ENCODE assay signal across 27 cellular contexts in genomic region chr6:122887941-122888340, GRCh38.
"Had no signal": no experiment of that assay in that cellular context is flagged by ENCODE, and none has a peak within 500 bp of the region (broad histone marks: within the 10 kb centered on the region; RNA-seq: fewer than 3 reads in every experiment).

No MANE protein-coding gene starts in this region.

- H3K27me3 ChIP-seq: neural progenitor cell, ovary, right lobe of liver, sigmoid colon, stomach, thyroid gland, tibial nerve, upper lobe of left lung, vagina had no signal

- H3K4me3 Mint-ChIP-seq: nephron; neural progenitor cell; stimulated activated effector memory CD8-positive, alpha-beta T cell treated with anti-CD3 and anti-CD28 coated beads, Interleukin-12 subunit alpha, Interleukin-12 subunit beta, amount 100 ng/mL, for 72 hours; stimulated activated naive B cell treated with anti-CD40 and anti-IgM and Interleukin-4, amounts not matched to agents 10 μg/mL and 1 μg/mL and 100 μg/mL, for 72 hours; stimulated activated naive CD8-positive, alpha-beta T cell treated with anti-CD3 and anti-CD28 coated beads, Interleukin-15, Interleukin-2, amounts not matched to agents 100 ng/mL and 50 ng/mL, for 24 hours had no signal

- H3K36me3 ChIP-seq: neural progenitor cell, ovary, right lobe of liver, sigmoid colon, stomach, thoracic aorta, thyroid gland, tibial nerve, upper lobe of left lung, vagina had no signal

- H3K4me1 Mint-ChIP-seq: nephron; stimulated activated effector memory CD8-positive, alpha-beta T cell treated with anti-CD3 and anti-CD28 coated beads, Interleukin-12 subunit alpha, Interleukin-12 subunit beta, amount 100 ng/mL, for 72 hours; stimulated activated naive B cell treated with anti-CD40 and anti-IgM and Interleukin-4, amounts not matched to agents 10 μg/mL and 1 μg/mL and 100 μg/mL, for 72 hours had no signal

- H3K27ac Mint-ChIP-seq: nephron; neural progenitor cell; progenitor cell of endocrine pancreas; stimulated activated effector memory CD8-positive, alpha-beta T cell treated with anti-CD3 and anti-CD28 coated beads, Interleukin-12 subunit alpha, Interleukin-12 subunit beta, amount 100 ng/mL, for 72 hours; stimulated activated naive B cell treated with anti-CD40 and anti-IgM and Interleukin-4, amounts not matched to agents 10 μg/mL and 1 μg/mL and 100 μg/mL, for 72 hours; stimulated activated naive CD8-positive, alpha-beta T cell treated with anti-CD3 and anti-CD28 coated beads, Interleukin-15, Interleukin-2, amounts not matched to agents 100 ng/mL and 50 ng/mL, for 24 hours had no signal

- H3K9me3 ChIP-seq: ovary, psoas muscle, right lobe of liver, sigmoid colon, stomach, thoracic aorta, thyroid gland, tibial nerve, upper lobe of left lung, vagina had no signal

- H3K4me1 ChIP-seq: parathyroid adenoma, psoas muscle, right lobe of liver, sigmoid colon, stomach, thyroid gland, tibial nerve, upper lobe of left lung, vagina had no signal

- H3K79me2 ChIP-seq: parathyroid adenoma had no signal

- H3K27me3 Mint-ChIP-seq: progenitor cell of endocrine pancreas; stimulated activated naive B cell treated with anti-CD40 and anti-IgM and Interleukin-4, amounts not matched to agents 10 μg/mL and 1 μg/mL and 100 μg/mL, for 72 hours; stimulated activated naive CD8-positive, alpha-beta T cell treated with anti-CD3 and anti-CD28 coated beads, Interleukin-15, Interleukin-2, amounts not matched to agents 100 ng/mL and 50 ng/mL, for 24 hours had no signal

- H3K4me2 ChIP-seq: neural progenitor cell had no signal

- DNase-seq: occipital lobe; ovary; posterior cingulate gyrus; psoas muscle; right cardiac atrium; right lobe of liver; sigmoid colon; small intestine; stimulated activated CD4-positive, alpha-beta T cell treated with anti-CD3 and anti-CD28 coated beads, Interleukin-15, amount 100 ng/mL, for 24 hours; stimulated activated CD4-positive, alpha-beta T cell treated with anti-CD3 and anti-CD28 coated beads, Interleukin-2, amount 100 ng/mL, for 24 hours; stimulated activated CD4-positive, alpha-beta T cell treated with anti-CD3 and anti-CD28 coated beads, Interleukin-2, amount 100 ng/mL, for 48 hours; stimulated activated CD4-positive, alpha-beta T cell treated with anti-CD3 and anti-CD28 coated beads, Interleukin-4, amount 100 ng/mL, for 24 hours; stimulated activated naive B cell treated with anti-CD40 and anti-IgM and Interleukin-4, amounts not matched to agents 10 μg/mL and 1 μg/mL and 100 μg/mL, for 72 hours; stimulated activated naive CD4-positive, alpha-beta T cell treated with Interleukin-2 at 50 U/mL for 16 hours; stomach; thyroid gland; trophoblast cell; upper lobe of left lung had no signal

- H3K27ac ChIP-seq: neural progenitor cell, ovary, parathyroid adenoma, psoas muscle, right lobe of liver, sigmoid colon, stomach, thoracic aorta, thyroid gland, tibial nerve, upper lobe of left lung, vagina had no signal

- H3K4me3 ChIP-seq: neural progenitor cell, ovary, psoas muscle, right lobe of liver, sigmoid colon, stomach, thoracic aorta, thyroid gland, tibial nerve, upper lobe of left lung, vagina had no signal

- H3K36me3 Mint-ChIP-seq: neural progenitor cell; stimulated activated effector memory CD8-positive, alpha-beta T cell treated with anti-CD3 and anti-CD28 coated beads, Interleukin-12 subunit alpha, Interleukin-12 subunit beta, amount 100 ng/mL, for 72 hours; stimulated activated naive B cell treated with anti-CD40 and anti-IgM and Interleukin-4, amounts not matched to agents 10 μg/mL and 1 μg/mL and 100 μg/mL, for 72 hours had no signal

- H2AFZ ChIP-seq: neural progenitor cell, parathyroid adenoma had no signal
